8 cellular contexts compared by ENCODE assay signal in genomic region chr16:56606688-56607618, GRCh38. TPM values are rescaled to one million over a fixed set of nuclear protein-coding genes. Genes with fewer than 3 reads are reported as not detected.
DNase-seq lines count a peak whose midpoint lies in the region; ATAC-seq, FAIRE-seq and TF ChIP-seq lines count a peak whose summit lies in the region.

No MANE protein-coding gene starts in this region.

- intact Hi-C loops in mucosa of descending colon (cut with DNase I, micrococcal nuclease) (loop anchor here in 1 of 2 donors (10.0 kb wide), 1 partner anchor 92 kb away; no protein-coding TSS in a partner anchor), uterus (cut with DNase I; ENCODE audit: low total_unique reads) (no loop called here)

- DNase-seq in DMS153 (lab: John Stamatoyannopoulos, UW) (peak; percentile 57), RCC 7860 (ENCODE audit: low spot score) (peak; percentile 99), mucosa of descending colon (peak; percentile 52 to 79 (median 56)), uterus (peak; percentile 80 to 92), T-helper 9 cell (no peak)
- DNase-seq in effector memory CD8-positive, alpha-beta T cell: no peak

- FAIRE-seq in RCC 7860 (lab: Jason Lieb, UNC): peak; percentile 86

- peak overlapping the region; percentile 88 to 98 for H3K4me3 Mint-ChIP-seq in effector memory CD8-positive, alpha-beta T cell

- no peaks in the 10 kb centered on the region for H3K27me3 ChIP-seq in uterus

- H3K36me3 Mint-ChIP-seq in effector memory CD8-positive, alpha-beta T cell (ENCODE audit: insufficient read depth): no peaks in the 10 kb centered on the region

- TF ChIP-seq POLR2A in uterus (IDR thresholded peaks at IDR 0.05): peak in 1 of 2 donors; percentile 9

- H3K36me3 ChIP-seq in mucosa of descending colon (ENCODE audit: low read depth) (no peaks in the 10 kb centered on the region), uterus (no peaks in the 10 kb centered on the region)

- no peak for ATAC-seq in effector memory CD8-positive, alpha-beta T cell (replicated peaks)
- ATAC-seq in mucosa of descending colon (no peak), GM18870 (IDR thresholded peaks at IDR 0.05; ENCODE audit: unreplicated experiment) (no peak), HG03342 (IDR thresholded peaks at IDR 0.05; ENCODE audit: unreplicated experiment) (no peak)

- H3K9me3 ChIP-seq in mucosa of descending colon: no peaks in the 10 kb centered on the region
- no peaks in the 10 kb centered on the region for H3K9me3 ChIP-seq in uterus

- peak overlapping the region; percentile 89 to 90 for H3K27ac Mint-ChIP-seq in effector memory CD8-positive, alpha-beta T cell

- peaks cover 29 to 44% of the 10 kb centered on the region in 2 donors for H3K4me1 Mint-ChIP-seq in effector memory CD8-positive, alpha-beta T cell (ENCODE audit: low read depth in 2 of 2)

- H3K4me3 ChIP-seq in mucosa of descending colon (no peak overlapping the region), uterus (no peak overlapping the region)

- H3K27me3 Mint-ChIP-seq in effector memory CD8-positive, alpha-beta T cell: no peaks in the 10 kb centered on the region

- peak overlapping the region; percentile 95 to 97 for H3K27ac ChIP-seq in uterus

- peaks cover 0 to 2% of the 10 kb centered on the region in 2 donors for H3K9me3 Mint-ChIP-seq in effector memory CD8-positive, alpha-beta T cell

- peaks cover 20% of the 10 kb centered on the region for H3K4me1 ChIP-seq in mucosa of descending colon (ENCODE audit: low read depth)
- H3K4me1 ChIP-seq in uterus: peaks cover 7 to 14% of the 10 kb centered on the region in 2 donors

- TF ChIP-seq CTCF in mucosa of descending colon (IDR thresholded peaks at IDR 0.05): no peak
- no peak for TF ChIP-seq CTCF in uterus (IDR thresholded peaks at IDR 0.05)

RNA-seq across cellular contexts. Expression of gene MT2A, which starts 1.4 kb away (rescaled TPM):
- 100 to 1,000 TPM in 2 of 3 donors, 10 to 100 TPM in 1; 100.0 to 211 (median 206) TPM for total RNA-seq in mucosa of descending colon
- total RNA-seq in uterus: 100 to 1,000 TPM in 1 of 4 donors, 10 to 100 TPM in 1, under 1 TPM in 2; 0.69 to 152 (median 17.4) TPM

RNA-seq across cellular contexts. Expression of gene MT3, which starts 17.6 kb away (rescaled TPM):
- total RNA-seq in mucosa of descending colon (1 to 10 TPM in 2 of 3 donors, not detected in 1; 3.0 to 8.8 TPM), uterus (not detected)

RNA-seq across cellular contexts. Expression of gene MT1E, which starts 18.6 kb away (rescaled TPM):
- 100 to 1,000 TPM in 2 of 3 donors, 10 to 100 TPM in 1; 86.6 to 343 (median 237) TPM for total RNA-seq in mucosa of descending colon
- 10 to 100 TPM in 2 of 4 donors, under 1 TPM in 1, not detected in 1; 0.48 to 51.9 (median 51.2) TPM for total RNA-seq in uterus

RNA-seq across cellular contexts. Expression of gene MT1M, which starts 25.5 kb away (rescaled TPM):
- total RNA-seq in mucosa of descending colon (10 to 100 TPM in 2 of 3 donors, 1 to 10 TPM in 1; 9.5 to 40.0 (median 23.3) TPM), uterus (10 to 100 TPM in 1 of 4 donors, 1 to 10 TPM in 1, not detected in 2; 6.2 to 16.6 TPM)

RNA-seq across cellular contexts. Expression of gene MT1A, which starts 31.5 kb away (rescaled TPM):
- total RNA-seq in mucosa of descending colon (1 to 10 TPM; 4.5 to 9.7 (median 8.9) TPM), uterus (10 to 100 TPM in 1 of 4 donors, not detected in 3; 13.8 TPM)

Comparison
In these comparisons a context has a peak if more than half of its experiments do, and no peak if none do; other contexts are left out.
1. DNase-seq: peak in DMS153 (single experiment), RCC 7860 (single experiment), mucosa of descending colon (3 of 3) and uterus (2 of 2); none in effector memory CD8-positive, alpha-beta T cell (0 of 3) and T-helper 9 cell (single experiment).